8 cellular contexts compared by ENCODE assay signal in genomic region chr20:32358632-32358882, GRCh38. TPM values are rescaled to one million over a fixed set of nuclear protein-coding genes. Genes with fewer than 3 reads are reported as not detected.
DNase-seq lines count a peak whose midpoint lies in the region; ATAC-seq and TF ChIP-seq lines count a peak whose summit lies in the region.
"Had no signal": no experiment of that assay in that cellular context is flagged by ENCODE, and none has a peak within 500 bp of the region (broad histone marks: within the 10 kb centered on the region; RNA-seq: fewer than 3 reads in every experiment).

No MANE protein-coding gene starts in this region.

- H3K27me3 ChIP-seq in kidney epithelial cell (ENCODE audit: control insufficient read depth, insufficient read depth, low read length) (no peaks in the 10 kb centered on the region), stomach smooth muscle (ENCODE audit: control insufficient read depth in 1 of 2, insufficient read depth in 2 of 2, low read length in 2 of 2) (no peaks in the 10 kb centered on the region)

- CTCF ChIA-PET in activated CD8-positive, alpha-beta T cell treated with anti-CD3 and anti-CD28 coated beads for 36 hours (lab: Charles Lee): interaction anchor here (1.0 to 2.1 kb wide), 2 partner anchors 13 to 153 kb away, joined by 4 to 8 read pairs; no protein-coding TSS in a partner anchor

- peak overlapping the region; percentile 96 for H3K4me3 Mint-ChIP-seq in activated CD8-positive, alpha-beta T cell treated with anti-CD3 and anti-CD28 coated beads for 36 hours

- H3K4me1 Mint-ChIP-seq in activated CD8-positive, alpha-beta T cell treated with anti-CD3 and anti-CD28 coated beads for 36 hours (ENCODE audit: low read depth): peaks cover 64% of the 10 kb centered on the region

- no peak for DNase-seq in HFF-Myc (ENCODE audit: extremely low read depth, low read depth)
- no peak for DNase-seq in activated CD8-positive, alpha-beta T cell treated with anti-CD3 and anti-CD28 coated beads for 36 hours
- DNase-seq in kidney epithelial cell (ENCODE audit: low read depth): no peak
- DNase-seq in NCI-H526 (lab: John Stamatoyannopoulos, UW): no peak
- DNase-seq in CD1c-positive myeloid dendritic cell (ENCODE audit: extremely low spot score): no peak
- no peak for DNase-seq in NOMO-1 treated with DMSO at 0.1 percent for 48 hours (lab: John Stamatoyannopoulos, UW; ENCODE audit: unreplicated experiment)

- H3K27me3 Mint-ChIP-seq in activated CD8-positive, alpha-beta T cell treated with anti-CD3 and anti-CD28 coated beads for 36 hours: no peaks in the 10 kb centered on the region

- no peaks in the 10 kb centered on the region for H3K9me3 Mint-ChIP-seq in activated CD8-positive, alpha-beta T cell treated with anti-CD3 and anti-CD28 coated beads for 36 hours
- H3K9me3 Mint-ChIP-seq: activated naive CD4-positive, alpha-beta T cell treated with anti-CD3 and anti-CD28 coated beads for 36 hours had no signal

- peak overlapping the region; percentile 80 for H3K27ac ChIP-seq in stomach smooth muscle (ENCODE audit: low read length)

- no peaks in the 10 kb centered on the region for H3K9me3 ChIP-seq in stomach smooth muscle (ENCODE audit: control insufficient read depth in 2 of 2, low read length in 2 of 2)

- H3K9ac ChIP-seq in stomach smooth muscle (ENCODE audit: low read length in 2 of 2): peak overlapping the region in 1 of 2 donors; percentile 76

- POLR2A ChIA-PET in activated CD8-positive, alpha-beta T cell treated with anti-CD3 and anti-CD28 coated beads for 36 hours (lab: Charles Lee): interaction anchor here (0.7 to 6.5 kb wide), 11 partner anchors 12 to 160 kb away, joined by 3 to 47 read pairs (median 5); no protein-coding TSS in a partner anchor

- no peak overlapping the region for H3K27ac Mint-ChIP-seq in activated CD8-positive, alpha-beta T cell treated with anti-CD3 and anti-CD28 coated beads for 36 hours

- no peak for ATAC-seq in activated CD8-positive, alpha-beta T cell treated with anti-CD3 and anti-CD28 coated beads for 36 hours

- intact Hi-C loops in activated CD8-positive, alpha-beta T cell treated with anti-CD3 and anti-CD28 coated beads for 36 hours (cut with micrococcal nuclease): loop anchor here (2.0 kb wide), 1 partner anchor 152 kb away; the partner anchor contains the start of genes PLAGL2 and POFUT1

- H3K4me3 ChIP-seq in HFF-Myc (replicated peaks; ENCODE audit: low read depth, low read length) (peak overlapping the region; percentile 93), kidney epithelial cell (ENCODE audit: low read depth, low read length) (peak overlapping the region; percentile 49), stomach smooth muscle (ENCODE audit: low read length in 2 of 2) (peak overlapping the region; percentile 91 to 95)

- TF ChIP-seq CTCF in HFF-Myc (IDR thresholded peaks at IDR 0.05; ENCODE audit: low read depth, low read length, missing control alignments) (no peak), kidney epithelial cell (IDR thresholded peaks at IDR 0.05; ENCODE audit: insufficient read depth, low read length, poor library complexity, severe bottlenecking) (no peak)
- no peak for TF ChIP-seq CTCF in activated CD8-positive, alpha-beta T cell treated with anti-CD3 and anti-CD28 coated beads for 36 hours (IDR thresholded peaks at IDR 0.05)

- H3K4me1 ChIP-seq in stomach smooth muscle (ENCODE audit: control insufficient read depth, insufficient read depth, low read length): peaks cover 42% of the 10 kb centered on the region

- H3K36me3 ChIP-seq in kidney epithelial cell (ENCODE audit: control insufficient read depth, insufficient read depth, low read length) (no peaks in the 10 kb centered on the region), stomach smooth muscle (ENCODE audit: control insufficient read depth in 2 of 2, insufficient read depth in 2 of 2, low read length in 2 of 2) (no peaks in the 10 kb centered on the region)

- peaks cover 31% of the 10 kb centered on the region for H3K36me3 Mint-ChIP-seq in activated CD8-positive, alpha-beta T cell treated with anti-CD3 and anti-CD28 coated beads for 36 hours (ENCODE audit: low read depth)

RNA-seq across cellular contexts. Expression of gene ASXL1, which starts 0.4 kb away (rescaled TPM):
- 100 to 1,000 TPM; 129 to 137 TPM for total RNA-seq in activated CD8-positive, alpha-beta T cell treated with anti-CD3 and anti-CD28 coated beads for 36 hours
- 27.5 and 31.6 TPM in 2 replicates for total RNA-seq in kidney epithelial cell
